ENCODE assay signal across 16 cellular contexts in the genomic region with DNA sequence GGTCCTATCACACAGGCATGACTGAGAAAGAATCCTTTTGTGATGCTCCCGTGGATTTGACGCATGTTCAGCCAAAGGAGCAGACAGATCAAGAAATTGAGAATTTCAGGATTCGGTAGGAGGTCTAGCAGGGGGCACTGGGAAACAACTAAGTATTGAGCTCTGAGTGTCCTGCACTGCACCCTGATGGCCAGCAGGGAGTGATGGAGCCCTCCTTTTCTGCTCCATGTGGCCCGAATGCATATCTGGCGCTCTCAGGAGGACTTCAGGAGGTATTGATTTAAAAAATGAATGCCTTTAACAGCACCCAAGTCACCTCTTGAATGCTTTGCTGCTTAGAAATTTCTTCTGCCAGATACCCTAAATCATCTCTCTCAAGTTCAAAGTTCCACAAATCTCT. TPM values are rescaled to one million over a fixed set of nuclear protein-coding genes. Genes with fewer than 3 reads are reported as not detected.
DNase-seq lines count a peak whose midpoint lies in the region; ATAC-seq and TF ChIP-seq lines count a peak whose summit lies in the region.
"Had no signal": no experiment of that assay in that cellular context is flagged by ENCODE, and none has a peak within 500 bp of the region (broad histone marks: within the 10 kb centered on the region; RNA-seq: fewer than 3 reads in every experiment).

No MANE protein-coding gene starts in this region.

- H3K27ac ChIP-seq in GM23338 (ENCODE audit: low read depth) (no peak overlapping the region), OCI-LY1 (ENCODE audit: low read depth, low read length, poor library complexity, severe bottlenecking) (no peak overlapping the region), gastrocnemius medialis (no peak overlapping the region)
- H3K27ac ChIP-seq: Peyer's patch had no signal

- no peak for TF ChIP-seq POLR2A in gastrocnemius medialis (IDR thresholded peaks at IDR 0.05)

- H2AFZ ChIP-seq in GM23338 (no peak overlapping the region), OCI-LY1 (ENCODE audit: low read length) (no peak overlapping the region)

- peaks cover 13% of the 10 kb centered on the region; the same call in 2 of the 3 replicates for H3K9me3 Mint-ChIP-seq in GM23338
- H3K9me3 Mint-ChIP-seq: stimulated activated naive CD8-positive, alpha-beta T cell treated with anti-CD3 and anti-CD28 coated beads, Interleukin-15, Interleukin-2, amounts not matched to agents 100 ng/mL and 50 ng/mL, for 24 hours had no signal

- H3K4me3 ChIP-seq in GM23338 = no peak overlapping the region
- H3K4me3 ChIP-seq in OCI-LY1 (ENCODE audit: low read depth, low read length, poor library complexity, severe bottlenecking) = no peak overlapping the region
- no peak overlapping the region for H3K4me3 ChIP-seq in fibroblast of the aortic adventitia (ENCODE audit: low read depth, low read length)
- H3K4me3 ChIP-seq in gastrocnemius medialis = no peak overlapping the region
- H3K4me3 ChIP-seq: Peyer's patch had no signal

- peak; percentile 96 for ATAC-seq in GM23338
- ATAC-seq in GM19023 (IDR thresholded peaks at IDR 0.05; ENCODE audit: unreplicated experiment) = no peak
- no peak for ATAC-seq in gastrocnemius medialis
- ATAC-seq in HG03432 (IDR thresholded peaks at IDR 0.05; ENCODE audit: unreplicated experiment) = no peak
- ATAC-seq in HG03457 (IDR thresholded peaks at IDR 0.05; ENCODE audit: unreplicated experiment) = no peak

- no peak overlapping the region for H3K4me2 ChIP-seq in GM23338
- no peak overlapping the region for H3K4me2 ChIP-seq in OCI-LY1 (ENCODE audit: low read length)

- intact Hi-C loops in gastrocnemius medialis (cut with DNase I; ENCODE audit: low total_unique reads) = no loop called here

- H3K27me3 ChIP-seq in GM23338 (ENCODE audit: insufficient read depth) = no peaks in the 10 kb centered on the region
- no peaks in the 10 kb centered on the region for H3K27me3 ChIP-seq in OCI-LY1 (ENCODE audit: insufficient read depth, low read length)
- no peaks in the 10 kb centered on the region for H3K27me3 ChIP-seq in gastrocnemius medialis
- H3K27me3 ChIP-seq: Peyer's patch had no signal

- peak; percentile 38 for DNase-seq in DMS 273 (lab: John Stamatoyannopoulos, UW; ENCODE audit: unreplicated experiment)
- DNase-seq in GM23338 (ENCODE audit: low spot score) = peak; percentile 74
- DNase-seq in fibroblast of the aortic adventitia (ENCODE audit: low read depth) = no peak
- DNase-seq in gastrocnemius medialis = no peak
- DNase-seq: activated CD8-positive, alpha-beta memory T cell treated with anti-CD3 and anti-CD28 coated beads, Interleukin-2, amount 50 U/mL, for 4 hours; amygdala; CD8-positive, alpha-beta memory T cell; mammary epithelial cell; NCI-H2029; Peyer's patch; stimulated activated CD4-positive, alpha-beta T cell treated with anti-CD3 and anti-CD28 coated beads, Interleukin-4, amount 100 ng/mL, for 1 hour had no signal

- H4K20me1 ChIP-seq in GM23338 (replicated peaks; ENCODE audit: insufficient read depth) = no peaks in the 10 kb centered on the region
- no peaks in the 10 kb centered on the region for H4K20me1 ChIP-seq in OCI-LY1 (ENCODE audit: insufficient read depth, low read length)

- in situ Hi-C loops in gastrocnemius medialis (cut with MboI; ENCODE audit: low sequenced_read_pairs in 4 of 4) = loop anchor here in 1 of 4 donors (25.0 kb wide), 1 partner anchor 262 kb away; a partner anchor contains a TSS

- no peak overlapping the region for H3K27ac Mint-ChIP-seq in GM23338
- H3K27ac Mint-ChIP-seq: CD8-positive, alpha-beta memory T cell; stimulated activated naive CD8-positive, alpha-beta T cell treated with anti-CD3 and anti-CD28 coated beads, Interleukin-15, Interleukin-2, amounts not matched to agents 100 ng/mL and 50 ng/mL, for 24 hours had no signal

- no peaks in the 10 kb centered on the region for H3K4me1 Mint-ChIP-seq in GM23338
- H3K4me1 Mint-ChIP-seq: CD8-positive, alpha-beta memory T cell had no signal

- no peak overlapping the region for H3K9ac ChIP-seq in OCI-LY1 (ENCODE audit: low read length)

- no peaks in the 10 kb centered on the region for H3K27me3 Mint-ChIP-seq in GM23338 (ENCODE audit: insufficient read depth, low read depth, poor library complexity)
- H3K27me3 Mint-ChIP-seq: CD8-positive, alpha-beta memory T cell; stimulated activated naive CD8-positive, alpha-beta T cell treated with anti-CD3 and anti-CD28 coated beads, Interleukin-15, Interleukin-2, amounts not matched to agents 100 ng/mL and 50 ng/mL, for 24 hours had no signal

- H3K36me3 Mint-ChIP-seq in GM23338 (ENCODE audit: low read depth) = peaks cover 31% of the 10 kb centered on the region

- H3K9me2 ChIP-seq in GM23338 (ENCODE audit: insufficient read depth) (no peaks in the 10 kb centered on the region; the same call in 1 of the 2 replicates), OCI-LY1 (ENCODE audit: low read depth, low read length) (no peaks in the 10 kb centered on the region)

- H3K9me3 ChIP-seq in OCI-LY1 (ENCODE audit: low read length) = no peaks in the 10 kb centered on the region
- H3K9me3 ChIP-seq in gastrocnemius medialis = no peaks in the 10 kb centered on the region
- H3K9me3 ChIP-seq: Peyer's patch had no signal

- no peak overlapping the region for H3K4me3 Mint-ChIP-seq in GM23338
- H3K4me3 Mint-ChIP-seq: CD8-positive, alpha-beta memory T cell; stimulated activated naive CD8-positive, alpha-beta T cell treated with anti-CD3 and anti-CD28 coated beads, Interleukin-15, Interleukin-2, amounts not matched to agents 100 ng/mL and 50 ng/mL, for 24 hours had no signal

- H3K79me2 ChIP-seq in GM23338 (replicated peaks; ENCODE audit: insufficient read depth) (no peaks in the 10 kb centered on the region), OCI-LY1 (ENCODE audit: insufficient read depth, low read length) (no peaks in the 10 kb centered on the region)

- H3K36me3 ChIP-seq in GM23338 (ENCODE audit: insufficient read depth) (peaks cover 4% of the 10 kb centered on the region; the same call in 1 of the 2 replicates), OCI-LY1 (ENCODE audit: insufficient read depth, low read length) (no peaks in the 10 kb centered on the region), gastrocnemius medialis (no peaks in the 10 kb centered on the region)
- H3K36me3 ChIP-seq: Peyer's patch had no signal

- H3F3A ChIP-seq in GM23338 (replicated peaks; ENCODE audit: low read depth) = no peaks in the 10 kb centered on the region
- no peaks in the 10 kb centered on the region for H3F3A ChIP-seq in OCI-LY1 (ENCODE audit: insufficient read depth, low read length)

- TF ChIP-seq CTCF in GM23338 (conservative IDR thresholded peaks at IDR 0.05; ENCODE audit: low read depth in 2 of 2) (peak; percentile 58 to 65), OCI-LY1 (IDR thresholded peaks at IDR 0.05; ENCODE audit: low read length) (peak; percentile 63), fibroblast of the aortic adventitia (IDR thresholded peaks at IDR 0.05; ENCODE audit: insufficient read depth, low read length) (peak; percentile 10), gastrocnemius medialis (IDR thresholded peaks at IDR 0.05 in 4 of 5, conservative IDR thresholded peaks at IDR 0.05 in 1 of 5) (no peak)

- H3K4me1 ChIP-seq in GM23338 (ENCODE audit: insufficient read depth) = no peaks in the 10 kb centered on the region
- H3K4me1 ChIP-seq in OCI-LY1 (ENCODE audit: insufficient read depth, low read length, severe bottlenecking) = no peaks in the 10 kb centered on the region
- no peaks in the 10 kb centered on the region for H3K4me1 ChIP-seq in gastrocnemius medialis
- H3K4me1 ChIP-seq: Peyer's patch had no signal

TF ChIP-seq in GM23338, 12 proteins besides CTCF, POLR2A, EP300 and RAD21:
- TF ChIP-seq EZH2phosphoT487 (IDR thresholded peaks at IDR 0.05; ENCODE audit: unreplicated experiment) (no peak), ZNF114 (CRISPR knock-in tag; IDR thresholded peaks at IDR 0.05) (no peak)
- TF ChIP-seq, protein P1, sequence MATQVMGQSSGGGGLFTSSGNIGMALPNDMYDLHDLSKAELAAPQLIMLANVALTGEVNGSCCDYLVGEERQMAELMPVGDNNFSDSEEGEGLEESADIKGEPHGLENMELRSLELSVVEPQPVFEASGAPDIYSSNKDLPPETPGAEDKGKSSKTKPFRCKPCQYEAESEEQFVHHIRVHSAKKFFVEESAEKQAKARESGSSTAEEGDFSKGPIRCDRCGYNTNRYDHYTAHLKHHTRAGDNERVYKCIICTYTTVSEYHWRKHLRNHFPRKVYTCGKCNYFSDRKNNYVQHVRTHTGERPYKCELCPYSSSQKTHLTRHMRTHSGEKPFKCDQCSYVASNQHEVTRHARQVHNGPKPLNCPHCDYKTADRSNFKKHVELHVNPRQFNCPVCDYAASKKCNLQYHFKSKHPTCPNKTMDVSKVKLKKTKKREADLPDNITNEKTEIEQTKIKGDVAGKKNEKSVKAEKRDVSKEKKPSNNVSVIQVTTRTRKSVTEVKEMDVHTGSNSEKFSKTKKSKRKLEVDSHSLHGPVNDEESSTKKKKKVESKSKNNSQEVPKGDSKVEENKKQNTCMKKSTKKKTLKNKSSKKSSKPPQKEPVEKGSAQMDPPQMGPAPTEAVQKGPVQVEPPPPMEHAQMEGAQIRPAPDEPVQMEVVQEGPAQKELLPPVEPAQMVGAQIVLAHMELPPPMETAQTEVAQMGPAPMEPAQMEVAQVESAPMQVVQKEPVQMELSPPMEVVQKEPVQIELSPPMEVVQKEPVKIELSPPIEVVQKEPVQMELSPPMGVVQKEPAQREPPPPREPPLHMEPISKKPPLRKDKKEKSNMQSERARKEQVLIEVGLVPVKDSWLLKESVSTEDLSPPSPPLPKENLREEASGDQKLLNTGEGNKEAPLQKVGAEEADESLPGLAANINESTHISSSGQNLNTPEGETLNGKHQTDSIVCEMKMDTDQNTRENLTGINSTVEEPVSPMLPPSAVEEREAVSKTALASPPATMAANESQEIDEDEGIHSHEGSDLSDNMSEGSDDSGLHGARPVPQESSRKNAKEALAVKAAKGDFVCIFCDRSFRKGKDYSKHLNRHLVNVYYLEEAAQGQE (IDR thresholded peaks at IDR 0.05; ENCODE audit: unreplicated experiment) = no peak
TF ChIP-seq in GM23338: peak in this region for 0.

RNA-seq across cellular contexts. Expression of a gene that starts 58.0 kb away (rescaled TPM):
- 54.6 and 59.6 TPM in 2 replicates for total RNA-seq in GM23338 (2014; rRNA removed; shearing (Covaris generic))
- polyA plus RNA-seq in GM23338 (2016; fragmentation: Nextera tagmentation; extraction: Ambion mirVana) = 22.8 and 29.4 TPM in 2 replicates
- total RNA-seq in fibroblast of the aortic adventitia (ENCODE audit: low replicate concordance) (11.5 TPM in 2 replicates), gastrocnemius medialis (1 to 10 TPM in 3 of 4 donors, under 1 TPM in 1; 0.73 to 2.3 (median 2.0) TPM)

Comparison
In these comparisons a context has a peak if more than half of its experiments do, and no peak if none do; other contexts are left out.
1. DNase-seq: peak in DMS 273 (single experiment) and GM23338 (single experiment); none in fibroblast of the aortic adventitia (single experiment) and gastrocnemius medialis (0 of 2).
2. CTCF ChIP-seq: peak in GM23338 (2 of 2), OCI-LY1 (single experiment) and fibroblast of the aortic adventitia (single experiment); none in gastrocnemius medialis (0 of 5).